Comparison of ENCODE assay signal across 10 cellular contexts in the genomic region with DNA sequence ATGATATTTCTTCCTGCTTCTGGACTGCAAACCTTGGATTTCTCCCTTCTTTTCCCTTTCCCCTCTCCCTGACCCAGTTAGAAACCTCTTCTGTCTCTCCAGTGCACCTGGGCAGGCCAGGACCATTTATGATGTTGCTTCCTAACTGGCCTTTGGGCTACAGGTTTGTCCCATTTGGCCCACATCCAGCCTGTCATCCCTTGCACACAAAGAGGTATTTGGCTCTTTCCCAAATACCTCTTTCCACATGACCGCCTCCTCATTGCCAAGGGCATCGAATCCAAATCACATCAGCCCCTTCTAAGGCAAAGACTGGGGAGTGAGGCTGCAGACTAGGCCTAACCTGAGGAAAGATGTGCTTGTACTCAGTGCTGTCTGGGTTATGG. TPM values are rescaled to one million over a fixed set of nuclear protein-coding genes. Genes with fewer than 3 reads are reported as not detected.
DNase-seq lines count a peak whose midpoint lies in the region; ATAC-seq and TF ChIP-seq lines count a peak whose summit lies in the region.
"Had no signal": no experiment of that assay in that cellular context is flagged by ENCODE, and none has a peak within 500 bp of the region (broad histone marks: within the 10 kb centered on the region; RNA-seq: fewer than 3 reads in every experiment).

No MANE protein-coding gene starts in this region.

- H3K4me3 ChIP-seq in liver (ENCODE audit: low read depth in 1 of 3, low read length in 3 of 3) (no peak overlapping the region), hepatocyte (no peak overlapping the region)
- H3K4me3 ChIP-seq: MG63 had no signal

- no peak overlapping the region for H3K27ac ChIP-seq in CD4-positive, alpha-beta T cell (ENCODE audit: low read depth, low read length)
- H3K27ac ChIP-seq in KOPT-K1 (ENCODE audit: low read depth, low read length, poor library complexity, severe bottlenecking) (peak overlapping the region; percentile 62), liver (ENCODE audit: low read depth in 1 of 2, low read length in 2 of 2) (peak overlapping the region; percentile 15 to 37), hepatocyte (no peak overlapping the region)

- H3K9me2 ChIP-seq in hepatocyte (replicated peaks; ENCODE audit: insufficient read depth) = no peaks in the 10 kb centered on the region

- no peak for DNase-seq in CD4-positive, alpha-beta T cell
- DNase-seq in T-cell (no peak), hepatocyte (ENCODE audit: low spot score) (no peak), MV-4-11 (lab: John Stamatoyannopoulos, UW) (no peak)
- DNase-seq: MG63 had no signal

- H3K27me3 ChIP-seq in CD4-positive, alpha-beta T cell (ENCODE audit: control insufficient read depth, insufficient read depth, low read length) = no peaks in the 10 kb centered on the region
- no peaks in the 10 kb centered on the region for H3K27me3 ChIP-seq in liver (ENCODE audit: control insufficient read depth in 4 of 4, insufficient read depth in 4 of 4, low read length in 3 of 4)
- no peaks in the 10 kb centered on the region for H3K27me3 ChIP-seq in hepatocyte
- H3K27me3 ChIP-seq: MG63 had no signal

- no peak overlapping the region for H3K4me2 ChIP-seq in hepatocyte

- H3K9ac ChIP-seq in liver (ENCODE audit: low read depth in 1 of 2, low read length in 2 of 2) = no peak overlapping the region

- no peaks in the 10 kb centered on the region for H3K27me3 Mint-ChIP-seq in CD4-positive, alpha-beta T cell
- H3K27me3 Mint-ChIP-seq in T-cell = no peaks in the 10 kb centered on the region
- H3K27me3 Mint-ChIP-seq: dendritic cell treated with granulocyte-macrophage colony-stimulating factor and Interleukin-4, amounts not matched to agents 40 ng/mL and 50 ng/mL, for 4 days had no signal

- ATAC-seq in CD4-positive, alpha-beta T cell (ENCODE audit: poor library complexity) = no peak
- ATAC-seq in T-cell (replicated peaks in 1 of 4) (no peak), GM21786 (IDR thresholded peaks at IDR 0.05; ENCODE audit: unreplicated experiment) (no peak), GM21576 (IDR thresholded peaks at IDR 0.05; ENCODE audit: unreplicated experiment) (no peak)

- intact Hi-C loops in CD4-positive, alpha-beta T cell (cut with DNase I, micrococcal nuclease) = loop anchor here (2.0 to 10.0 kb wide), 6 partner anchors 32 to 394 kb away; no protein-coding TSS in a partner anchor

- H3K9me3 Mint-ChIP-seq in CD4-positive, alpha-beta T cell = no peaks in the 10 kb centered on the region
- H3K9me3 Mint-ChIP-seq in T-cell = no peaks in the 10 kb centered on the region
- H3K9me3 Mint-ChIP-seq: dendritic cell treated with granulocyte-macrophage colony-stimulating factor and Interleukin-4, amounts not matched to agents 40 ng/mL and 50 ng/mL, for 4 days had no signal

- no peak overlapping the region for H3K4me3 Mint-ChIP-seq in CD4-positive, alpha-beta T cell
- H3K4me3 Mint-ChIP-seq in T-cell = peak overlapping the region in 1 of 3 donors; percentile 3
- H3K4me3 Mint-ChIP-seq: dendritic cell treated with granulocyte-macrophage colony-stimulating factor and Interleukin-4, amounts not matched to agents 40 ng/mL and 50 ng/mL, for 4 days had no signal

- WGBS in liver = 31% methylated on average over 2 of the region's 2 CpGs
- 83% methylated on average over 2 of the region's 2 CpGs for WGBS in hepatocyte (ENCODE audit: low lambda C conversion rate, missing lambda C conversion rate)

- no peak for TF ChIP-seq CTCF in CD4-positive, alpha-beta T cell (IDR thresholded peaks at IDR 0.05)
- TF ChIP-seq CTCF in liver (IDR thresholded peaks at IDR 0.05; ENCODE audit: low read depth, low read length, missing input control) = no peak
- no peak for TF ChIP-seq CTCF in hepatocyte (IDR thresholded peaks at IDR 0.05; ENCODE audit: poor library complexity)

- H3K4me1 Mint-ChIP-seq in CD4-positive, alpha-beta T cell (ENCODE audit: low read depth) = peaks cover 43% of the 10 kb centered on the region
- peaks cover 48 to 56% (median 52%) of the 10 kb centered on the region in 3 donors for H3K4me1 Mint-ChIP-seq in T-cell

- H3K4me1 ChIP-seq in liver (ENCODE audit: control insufficient read depth in 4 of 4, insufficient read depth in 4 of 4, low read length in 3 of 4) = peaks cover 11 to 31% (median 28%) of the 10 kb centered on the region in 4 donors
- peaks cover 5% of the 10 kb centered on the region for H3K4me1 ChIP-seq in hepatocyte (ENCODE audit: insufficient read depth)

- no peaks in the 10 kb centered on the region for H3K9me3 ChIP-seq in CD4-positive, alpha-beta T cell (ENCODE audit: control insufficient read depth, low read length)
- H3K9me3 ChIP-seq in KOPT-K1 (ENCODE audit: insufficient read depth, low read length, poor library complexity, severe bottlenecking) (no peaks in the 10 kb centered on the region), liver (ENCODE audit: control insufficient read depth in 4 of 4, low read length in 3 of 4) (no peaks in the 10 kb centered on the region), hepatocyte (ENCODE audit: low read depth) (no peaks in the 10 kb centered on the region)
- H3K9me3 ChIP-seq: MG63 had no signal

- no peaks in the 10 kb centered on the region for H4K20me1 ChIP-seq in hepatocyte (ENCODE audit: insufficient read depth, poor library complexity, severe bottlenecking)

- peak overlapping the region; percentile 14 for H3K27ac Mint-ChIP-seq in CD4-positive, alpha-beta T cell
- H3K27ac Mint-ChIP-seq in T-cell = peak overlapping the region; percentile 73 to 77
- H3K27ac Mint-ChIP-seq: dendritic cell treated with granulocyte-macrophage colony-stimulating factor and Interleukin-4, amounts not matched to agents 40 ng/mL and 50 ng/mL, for 4 days had no signal

- no peaks in the 10 kb centered on the region for H3K36me3 Mint-ChIP-seq in CD4-positive, alpha-beta T cell (ENCODE audit: low read depth)
- no peaks in the 10 kb centered on the region for H3K36me3 Mint-ChIP-seq in T-cell

- POLR2A ChIA-PET in CD4-positive, alpha-beta T cell (lab: Charles Lee) = interaction anchor here (1.3 to 10.2 kb wide), 4 partner anchors 84 to 191 kb away, joined by 4 to 164 read pairs (median 13); a partner anchor contains a TSS
- POLR2A ChIA-PET in T-cell (lab: Charles Lee) = interaction anchor here in 1 of 2 donors (0.6 kb wide), 1 partner anchor 1448 kb away, joined by 3 read pairs; no protein-coding TSS in a partner anchor

- no peak overlapping the region for H2AFZ ChIP-seq in hepatocyte

- CTCF ChIA-PET in CD4-positive, alpha-beta T cell (lab: Charles Lee) = interaction anchor here (0.8 to 9.0 kb wide), 18 partner anchors 9 to 252 kb away, joined by 3 to 205 read pairs (median 6); a partner anchor contains a TSS
- CTCF ChIA-PET in T-cell (lab: Charles Lee) = interaction anchor here (0.5 to 8.1 kb wide), 24 partner anchors 10 to 260 kb away, joined by 3 to 142 read pairs (median 5); a partner anchor contains a TSS

- no peak for TF ChIP-seq RAD21 in liver (IDR thresholded peaks at IDR 0.05)

- H3K36me3 ChIP-seq in KOPT-K1 (ENCODE audit: insufficient read depth, low read length) (no peaks in the 10 kb centered on the region), liver (ENCODE audit: control insufficient read depth in 4 of 4, insufficient read depth in 3 of 4, low read depth in 1 of 4, low read length in 3 of 4) (no peaks in the 10 kb centered on the region), hepatocyte (replicated peaks; ENCODE audit: insufficient read depth, low read depth) (no peaks in the 10 kb centered on the region)
- H3K36me3 ChIP-seq: MG63 had no signal

- no peaks in the 10 kb centered on the region for H3K79me2 ChIP-seq in hepatocyte

TF ChIP-seq in liver, 16 proteins besides CTCF, POLR2A, EP300 and RAD21:
- TF ChIP-seq, protein P1, sequence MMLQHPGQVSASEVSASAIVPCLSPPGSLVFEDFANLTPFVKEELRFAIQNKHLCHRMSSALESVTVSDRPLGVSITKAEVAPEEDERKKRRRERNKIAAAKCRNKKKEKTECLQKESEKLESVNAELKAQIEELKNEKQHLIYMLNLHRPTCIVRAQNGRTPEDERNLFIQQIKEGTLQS (IDR thresholded peaks at IDR 0.05) = no peak
- TF ChIP-seq TAF1 (conservative IDR thresholded peaks at IDR 0.05) (no peak), RXRA (IDR thresholded peaks at IDR 0.05) (peak; percentile 13 to 66), HNF4A (conservative IDR thresholded peaks at IDR 0.05) (peak; percentile 42 to 64), JUND (IDR thresholded peaks at IDR 0.05) (no peak), HNF4G (IDR thresholded peaks at IDR 0.05) (no peak), NR2F2 (IDR thresholded peaks at IDR 0.05) (no peak), SP1 (IDR thresholded peaks at IDR 0.05) (peak; percentile 53), EGR1 (IDR thresholded peaks at IDR 0.05; ENCODE audit: low read depth in 2 of 2) (no peak)
- TF ChIP-seq, protein P2, sequence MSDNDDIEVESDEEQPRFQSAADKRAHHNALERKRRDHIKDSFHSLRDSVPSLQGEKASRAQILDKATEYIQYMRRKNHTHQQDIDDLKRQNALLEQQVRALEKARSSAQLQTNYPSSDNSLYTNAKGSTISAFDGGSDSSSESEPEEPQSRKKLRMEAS (IDR thresholded peaks at IDR 0.05) = no peak
- TF ChIP-seq, protein P3, sequence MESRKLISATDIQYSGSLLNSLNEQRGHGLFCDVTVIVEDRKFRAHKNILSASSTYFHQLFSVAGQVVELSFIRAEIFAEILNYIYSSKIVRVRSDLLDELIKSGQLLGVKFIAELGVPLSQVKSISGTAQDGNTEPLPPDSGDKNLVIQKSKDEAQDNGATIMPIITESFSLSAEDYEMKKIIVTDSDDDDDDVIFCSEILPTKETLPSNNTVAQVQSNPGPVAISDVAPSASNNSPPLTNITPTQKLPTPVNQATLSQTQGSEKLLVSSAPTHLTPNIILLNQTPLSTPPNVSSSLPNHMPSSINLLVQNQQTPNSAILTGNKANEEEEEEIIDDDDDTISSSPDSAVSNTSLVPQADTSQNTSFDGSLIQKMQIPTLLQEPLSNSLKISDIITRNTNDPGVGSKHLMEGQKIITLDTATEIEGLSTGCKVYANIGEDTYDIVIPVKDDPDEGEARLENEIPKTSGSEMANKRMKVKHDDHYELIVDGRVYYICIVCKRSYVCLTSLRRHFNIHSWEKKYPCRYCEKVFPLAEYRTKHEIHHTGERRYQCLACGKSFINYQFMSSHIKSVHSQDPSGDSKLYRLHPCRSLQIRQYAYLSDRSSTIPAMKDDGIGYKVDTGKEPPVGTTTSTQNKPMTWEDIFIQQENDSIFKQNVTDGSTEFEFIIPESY (IDR thresholded peaks at IDR 0.05) = no peak

RNA-seq across cellular contexts. Expression of a gene that starts 13.6 kb away (rescaled TPM):
- total RNA-seq in CD4-positive, alpha-beta T cell = 1 to 10 TPM; 1.2 TPM
- total RNA-seq in T-cell = 10 to 100 TPM in 1 of 5 donors, 1 to 10 TPM in 4; 2.8 to 11.1 (median 3.3) TPM
- 10 to 100 TPM; 12.4 to 24.4 TPM for total RNA-seq in liver
- 1 to 10 TPM; 4.6 to 5.8 TPM for polyA plus RNA-seq in liver
- 2.5 and 4.6 TPM in 2 replicates for total RNA-seq in hepatocyte
- 3.7 and 5.2 TPM in 2 replicates for polyA plus RNA-seq in hepatocyte

RNA-seq across cellular contexts. Expression of a gene that starts 33.1 kb away (rescaled TPM):
- 100 to 1,000 TPM; 231 to 239 TPM for total RNA-seq in CD4-positive, alpha-beta T cell
- total RNA-seq in T-cell (100 to 1,000 TPM; 146 to 185 (median 160) TPM), liver (10 to 100 TPM; 72.8 to 79.6 TPM), hepatocyte (184 and 203 TPM in 2 replicates)
- polyA plus RNA-seq in liver (10 to 100 TPM; 61.5 to 75.4 TPM), hepatocyte (359 and 395 TPM in 2 replicates)

Comparison
In these comparisons a context has a peak if more than half of its experiments do, and no peak if none do; other contexts are left out.
1. H3K27ac ChIP-seq: peak in KOPT-K1 (single experiment) and liver (2 of 2); none in CD4-positive, alpha-beta T cell (single experiment) and hepatocyte (single experiment).